In the genomic region with DNA sequence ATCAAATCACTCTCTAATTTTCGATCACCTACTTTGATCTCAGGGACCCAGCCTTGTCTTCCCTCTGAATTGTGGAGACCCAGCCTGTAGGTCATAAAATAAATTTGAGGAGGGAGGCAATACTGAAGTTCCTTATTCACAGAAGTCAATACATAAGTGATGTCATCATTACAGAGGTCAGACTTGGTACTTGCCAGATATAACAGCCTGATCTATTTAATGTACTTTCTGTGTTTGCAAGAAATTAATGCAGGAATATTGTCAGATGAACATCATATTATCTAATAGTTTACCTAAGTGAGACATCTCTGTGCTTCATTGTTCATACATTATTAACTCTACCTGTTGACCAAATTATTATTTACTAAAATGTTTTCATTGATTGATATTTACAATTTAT, we compare ENCODE assay signal across 8 cellular contexts.
"Had no signal": no experiment of that assay in that cellular context is flagged by ENCODE, and none has a peak within 500 bp of the region (broad histone marks: within the 10 kb centered on the region; RNA-seq: fewer than 3 reads in every experiment).

No MANE protein-coding gene starts in this region.

- H3K9me3 Mint-ChIP-seq: IgD-negative memory B cell had no signal

- H3K4me3 Mint-ChIP-seq: IgD-negative memory B cell had no signal

- FAIRE-seq: HTR-8/SVneo, K562 had no signal

- DNase-seq: IMR-90, KBM-7, KG1 had no signal

- H3K9ac ChIP-seq: KMS-11 had no signal

- H3K4me1 Mint-ChIP-seq: IgD-negative memory B cell had no signal

- H3K27ac ChIP-seq: HL-60, KMS-11 had no signal

- ATAC-seq: K562 had no signal

- H3K27ac Mint-ChIP-seq: IgD-negative memory B cell had no signal

- H3K36me3 Mint-ChIP-seq: IgD-negative memory B cell had no signal

- H3K4me2 ChIP-seq: KMS-11 had no signal

- H3K27me3 Mint-ChIP-seq: IgD-negative memory B cell had no signal

- H3K4me3 ChIP-seq: K562 had no signal
